14 cellular contexts compared by ENCODE assay signal in the genomic region with DNA sequence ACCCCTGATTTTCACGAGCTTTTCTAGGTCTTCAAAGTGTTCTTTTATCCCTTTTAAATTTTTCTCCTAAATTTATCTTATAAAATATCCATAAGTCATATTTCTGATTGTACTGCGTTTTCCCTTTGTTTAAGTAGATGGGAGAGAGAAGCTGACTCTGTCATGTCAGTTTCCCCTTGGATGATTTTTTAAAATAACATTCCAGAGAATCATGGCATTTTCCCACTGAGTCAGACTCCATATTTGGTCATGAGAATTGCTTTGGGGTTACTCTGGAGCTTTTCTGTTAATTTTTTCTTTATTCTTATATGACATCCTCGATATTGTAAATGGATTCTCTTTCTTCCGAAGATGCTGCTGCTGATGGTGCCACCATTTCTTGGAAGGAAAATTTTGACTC. TPM values are rescaled to one million over a fixed set of nuclear protein-coding genes. Genes with fewer than 3 reads are reported as not detected.
DNase-seq lines count a peak whose midpoint lies in the region; ATAC-seq and TF ChIP-seq lines count a peak whose summit lies in the region.
"Had no signal": no experiment of that assay in that cellular context is flagged by ENCODE, and none has a peak within 500 bp of the region (broad histone marks: within the 10 kb centered on the region; RNA-seq: fewer than 3 reads in every experiment).

No MANE protein-coding gene starts in this region.

- no peak overlapping the region for H3K4me2 ChIP-seq in hepatocyte
- H3K4me2 ChIP-seq: PC-9 had no signal

- H3K9me2 ChIP-seq in hepatocyte (replicated peaks; ENCODE audit: insufficient read depth) = no peaks in the 10 kb centered on the region

- no peaks in the 10 kb centered on the region for H3K27me3 ChIP-seq in brain microvascular endothelial cell (replicated peaks)
- H3K27me3 ChIP-seq in hepatocyte = no peaks in the 10 kb centered on the region
- H3K27me3 ChIP-seq: body of pancreas had no signal

- in situ Hi-C loops in brain microvascular endothelial cell (cut with HindIII; ENCODE audit: low pct_ligation_motif_present, low sequenced_read_pairs) = no loop called here

- peaks cover 12% of the 10 kb centered on the region for H3K4me1 ChIP-seq in hepatocyte (ENCODE audit: insufficient read depth)

- H2AFZ ChIP-seq in hepatocyte = no peak overlapping the region
- H2AFZ ChIP-seq: PC-9 had no signal

- no peaks in the 10 kb centered on the region for H3K36me3 ChIP-seq in brain microvascular endothelial cell (replicated peaks)
- H3K36me3 ChIP-seq in hepatocyte (replicated peaks; ENCODE audit: insufficient read depth, low read depth) = no peaks in the 10 kb centered on the region

- no peaks in the 10 kb centered on the region for H4K20me1 ChIP-seq in hepatocyte (ENCODE audit: insufficient read depth, poor library complexity, severe bottlenecking)

- peak overlapping the region; percentile 57 for H3K4me3 Mint-ChIP-seq in HFFc6
- no peak overlapping the region for H3K4me3 Mint-ChIP-seq in activated CD8-positive, alpha-beta memory T cell treated with anti-CD3 and anti-CD28 coated beads, Interleukin-2, amount 10 ng/mL, durations not matched to agents 7 days and 5 days
- H3K4me3 Mint-ChIP-seq: activated T-helper 1 cell treated with anti-CD3 and anti-CD28 coated beads, Interleukin-12 subunit alpha, Interleukin-12 subunit beta, Interleukin-2, Interleukin-4 antibody, amounts not matched to agents 30 ng/mL and 10 ng/mL and 1 ng/mL, durations not matched to agents 14 hours and 24 hours and 36 hours; T-helper 1 cell treated with Interleukin-12 subunit alpha and Interleukin-12 subunit beta and Interleukin-4 antibody, amounts not matched to agents 30 μg/mL and 1 μg/mL, for 36 hours had no signal

- no peak for ATAC-seq in activated CD8-positive, alpha-beta memory T cell treated with anti-CD3 and anti-CD28 coated beads, Interleukin-2, amount 10 ng/mL, durations not matched to agents 7 days and 5 days
- no peak for ATAC-seq in HG02970 (IDR thresholded peaks at IDR 0.05; ENCODE audit: low FRiP score, unreplicated experiment)
- ATAC-seq: body of pancreas had no signal

- peak overlapping the region; percentile 85 for H3K27ac ChIP-seq in brain microvascular endothelial cell
- peak overlapping the region; percentile 78 for H3K27ac ChIP-seq in hepatocyte
- H3K27ac ChIP-seq: PC-9 had no signal

- peaks cover 1% of the 10 kb centered on the region for H3K27me3 Mint-ChIP-seq in HFFc6 (ENCODE audit: insufficient read depth)
- H3K27me3 Mint-ChIP-seq in activated CD8-positive, alpha-beta memory T cell treated with anti-CD3 and anti-CD28 coated beads, Interleukin-2, amount 10 ng/mL, durations not matched to agents 7 days and 5 days = peaks cover 37% of the 10 kb centered on the region

- 89% methylated on average over 4 of the region's 4 CpGs for WGBS in hepatocyte (ENCODE audit: low lambda C conversion rate, missing lambda C conversion rate)

- CTCF ChIA-PET in activated CD8-positive, alpha-beta memory T cell treated with anti-CD3 and anti-CD28 coated beads, Interleukin-2, amount 10 ng/mL, durations not matched to agents 7 days and 5 days (lab: Charles Lee) = interaction anchor here (1.1 kb wide), 1 partner anchor 142 kb away, joined by 3 read pairs; no protein-coding TSS in a partner anchor

- H3K9me3 ChIP-seq in hepatocyte (ENCODE audit: low read depth) = no peaks in the 10 kb centered on the region
- H3K9me3 ChIP-seq: body of pancreas had no signal

- peaks cover 18% of the 10 kb centered on the region for H3K4me1 Mint-ChIP-seq in HFFc6 (ENCODE audit: low read depth)
- H3K4me1 Mint-ChIP-seq in activated CD8-positive, alpha-beta memory T cell treated with anti-CD3 and anti-CD28 coated beads, Interleukin-2, amount 10 ng/mL, durations not matched to agents 7 days and 5 days = no peaks in the 10 kb centered on the region

- H3K4me3 ChIP-seq in brain microvascular endothelial cell (ENCODE audit: low read depth, low read length) = no peak overlapping the region
- H3K4me3 ChIP-seq in hepatocyte = no peak overlapping the region
- H3K4me3 ChIP-seq: body of pancreas, PC-9 had no signal

- H3K27ac Mint-ChIP-seq in HFFc6 = peak overlapping the region; percentile 39; the same call in 1 of the 2 replicates
- H3K27ac Mint-ChIP-seq in activated CD8-positive, alpha-beta memory T cell treated with anti-CD3 and anti-CD28 coated beads, Interleukin-2, amount 10 ng/mL, durations not matched to agents 7 days and 5 days = no peak overlapping the region
- H3K27ac Mint-ChIP-seq: activated T-helper 1 cell treated with anti-CD3 and anti-CD28 coated beads, Interleukin-12 subunit alpha, Interleukin-12 subunit beta, Interleukin-2, Interleukin-4 antibody, amounts not matched to agents 30 ng/mL and 10 ng/mL and 1 ng/mL, durations not matched to agents 14 hours and 24 hours and 36 hours; T-helper 1 cell treated with Interleukin-12 subunit alpha and Interleukin-12 subunit beta and Interleukin-4 antibody, amounts not matched to agents 30 μg/mL and 1 μg/mL, for 36 hours had no signal

- H3K79me2 ChIP-seq in hepatocyte = no peaks in the 10 kb centered on the region

- DNase-seq in HFFc6 (peak; percentile 46), brain microvascular endothelial cell (peak; percentile 61), hepatocyte (ENCODE audit: low spot score) (no peak), amygdala (lab: John Stamatoyannopoulos, UW) (no peak), NCI-H1092 (lab: John Stamatoyannopoulos, UW) (no peak)
- no peak for DNase-seq in activated CD8-positive, alpha-beta memory T cell treated with anti-CD3 and anti-CD28 coated beads, Interleukin-2, amount 10 ng/mL, durations not matched to agents 7 days and 5 days
- DNase-seq: mammary epithelial cell, NCI-H1436 treated with DMSO at 0.1 percent for 48 hours, NCI-H510A treated with DMSO at 0.1 percent for 48 hours, PC-9 had no signal

- TF ChIP-seq CTCF in HFFc6 (IDR thresholded peaks at IDR 0.05) (no peak), brain microvascular endothelial cell (IDR thresholded peaks at IDR 0.05; ENCODE audit: low read depth, low read length, missing control alignments) (no peak), hepatocyte (IDR thresholded peaks at IDR 0.05; ENCODE audit: poor library complexity) (no peak)

- H3K36me3 Mint-ChIP-seq in HFFc6 (ENCODE audit: low read depth) = no peaks in the 10 kb centered on the region
- H3K36me3 Mint-ChIP-seq in activated CD8-positive, alpha-beta memory T cell treated with anti-CD3 and anti-CD28 coated beads, Interleukin-2, amount 10 ng/mL, durations not matched to agents 7 days and 5 days = no peaks in the 10 kb centered on the region

- no peaks in the 10 kb centered on the region for H3K9me3 Mint-ChIP-seq in HFFc6
- H3K9me3 Mint-ChIP-seq in activated CD8-positive, alpha-beta memory T cell treated with anti-CD3 and anti-CD28 coated beads, Interleukin-2, amount 10 ng/mL, durations not matched to agents 7 days and 5 days (ENCODE audit: low read depth) = no peaks in the 10 kb centered on the region
- H3K9me3 Mint-ChIP-seq: activated T-helper 1 cell treated with anti-CD3 and anti-CD28 coated beads, Interleukin-12 subunit alpha, Interleukin-12 subunit beta, Interleukin-2, Interleukin-4 antibody, amounts not matched to agents 30 ng/mL and 10 ng/mL and 1 ng/mL, durations not matched to agents 14 hours and 24 hours and 36 hours; T-helper 1 cell treated with Interleukin-12 subunit alpha and Interleukin-12 subunit beta and Interleukin-4 antibody, amounts not matched to agents 30 μg/mL and 1 μg/mL, for 36 hours had no signal

RNA-seq across cellular contexts. Expression of gene UMPS, which starts 28.6 kb away (rescaled TPM):
- 10 to 100 TPM; 25.2 to 39.6 (median 28.4) TPM for total RNA-seq in HFFc6 (2021; fragmentation: NEBNext Ultra II Directional; extraction: Animal tissue kit (Norgen Biotek cat#: 25700))
- 25.9 and 108 TPM in 2 replicates for total RNA-seq in hepatocyte
- 35.1 and 37.3 TPM in 2 replicates for polyA plus RNA-seq in hepatocyte
- total RNA-seq in activated CD8-positive, alpha-beta memory T cell treated with anti-CD3 and anti-CD28 coated beads, Interleukin-2, amount 10 ng/mL, durations not matched to agents 7 days and 5 days = 10 to 100 TPM; 33.4 to 50.1 TPM

Comparison
In these comparisons a context has a peak if more than half of its experiments do, and no peak if none do; other contexts are left out.
1. DNase-seq: peak in HFFc6 (single experiment) and brain microvascular endothelial cell (single experiment); none in hepatocyte (single experiment), activated CD8-positive, alpha-beta memory T cell treated with anti-CD3 and anti-CD28 coated beads, Interleukin-2, amount 10 ng/mL, durations not matched to agents 7 days and 5 days (single experiment), amygdala (0 of 56) and NCI-H1092 (single experiment).